Comparison of ENCODE assay signal across 11 cellular contexts in genomic region chr17:77666480-77666879, GRCh38.
A peak's percentile ranks its signal among the peaks of the same experiment; 100 is the strongest.
DNase-seq lines count a peak whose midpoint lies in the region; ATAC-seq and TF ChIP-seq lines count a peak whose summit lies in the region.
"Had no signal": no experiment of that assay in that cellular context is flagged by ENCODE, and none has a peak within 500 bp of the region (broad histone marks: within the 10 kb centered on the region; RNA-seq: fewer than 3 reads in every experiment).

No MANE protein-coding gene starts in this region.

- no peaks in the 10 kb centered on the region for H3K27me3 Mint-ChIP-seq in activated naive CD4-positive, alpha-beta T cell treated with anti-CD3 and anti-CD28 coated beads for 36 hours (ENCODE audit: low read depth)
- H3K27me3 Mint-ChIP-seq in activated naive CD8-positive, alpha-beta T cell treated with anti-CD3 and anti-CD28 coated beads for 36 hours = no peaks in the 10 kb centered on the region
- H3K27me3 Mint-ChIP-seq in stimulated activated naive CD8-positive, alpha-beta T cell treated with anti-CD3 and anti-CD28 coated beads, Interleukin-15, amount 100 ng/mL, for 72 hours = no peaks in the 10 kb centered on the region

- peak overlapping the region; percentile 94 for H3K4me3 Mint-ChIP-seq in activated naive CD4-positive, alpha-beta T cell treated with anti-CD3 and anti-CD28 coated beads for 36 hours
- peak overlapping the region; percentile 84 for H3K4me3 Mint-ChIP-seq in activated naive CD8-positive, alpha-beta T cell treated with anti-CD3 and anti-CD28 coated beads for 36 hours
- peak overlapping the region; percentile 86 to 96 for H3K4me3 Mint-ChIP-seq in stimulated activated naive CD8-positive, alpha-beta T cell treated with anti-CD3 and anti-CD28 coated beads, Interleukin-15, amount 100 ng/mL, for 72 hours

- H3K4me1 Mint-ChIP-seq in activated naive CD4-positive, alpha-beta T cell treated with anti-CD3 and anti-CD28 coated beads for 36 hours (ENCODE audit: low read depth) = peaks cover 45% of the 10 kb centered on the region
- peaks cover 35% of the 10 kb centered on the region for H3K4me1 Mint-ChIP-seq in activated naive CD8-positive, alpha-beta T cell treated with anti-CD3 and anti-CD28 coated beads for 36 hours
- H3K4me1 Mint-ChIP-seq in stimulated activated naive CD8-positive, alpha-beta T cell treated with anti-CD3 and anti-CD28 coated beads, Interleukin-15, amount 100 ng/mL, for 72 hours = peaks cover 43% of the 10 kb centered on the region

- DNase-seq in activated naive CD4-positive, alpha-beta T cell treated with anti-CD3 and anti-CD28 coated beads for 36 hours = peak; percentile 11
- no peak for DNase-seq in activated naive CD4-positive, alpha-beta T cell (lab: John Stamatoyannopoulos, UW)
- DNase-seq in NOMO-1 treated with DMSO at 0.1 percent for 48 hours (lab: John Stamatoyannopoulos, UW; ENCODE audit: unreplicated experiment) (peak; percentile 83), HuH-7 (ENCODE audit: low spot score) (no peak), GM10266 (ENCODE audit: extremely low spot score) (no peak)
- DNase-seq in activated naive CD8-positive, alpha-beta T cell treated with anti-CD3 and anti-CD28 coated beads for 36 hours = no peak
- peak in 1 of 2 donors; percentile 15 for DNase-seq in stimulated activated naive CD8-positive, alpha-beta T cell treated with anti-CD3 and anti-CD28 coated beads, Interleukin-15, amount 100 ng/mL, for 72 hours
- DNase-seq: body of pancreas, NCI-H2107, PC-9 had no signal

- intact Hi-C loops in activated naive CD4-positive, alpha-beta T cell treated with anti-CD3 and anti-CD28 coated beads for 36 hours (cut with micrococcal nuclease) = loop anchor here (1.0 to 2.0 kb wide), 3 partner anchors 56 to 292 kb away; partner anchors contain the start of gene TNRC6C

- peaks cover 20% of the 10 kb centered on the region for H3K36me3 Mint-ChIP-seq in activated naive CD4-positive, alpha-beta T cell treated with anti-CD3 and anti-CD28 coated beads for 36 hours (ENCODE audit: low read depth)
- H3K36me3 Mint-ChIP-seq in activated naive CD8-positive, alpha-beta T cell treated with anti-CD3 and anti-CD28 coated beads for 36 hours = peaks cover 44% of the 10 kb centered on the region

- ATAC-seq in stimulated activated naive CD8-positive, alpha-beta T cell treated with anti-CD3 and anti-CD28 coated beads, Interleukin-15, amount 100 ng/mL, for 72 hours = peak; percentile 34
- ATAC-seq in HG03521 (IDR thresholded peaks at IDR 0.05; ENCODE audit: unreplicated experiment) = no peak
- ATAC-seq: body of pancreas had no signal

- CTCF ChIA-PET in activated naive CD4-positive, alpha-beta T cell treated with anti-CD3 and anti-CD28 coated beads for 36 hours (lab: Charles Lee) = interaction anchor here (1.3 kb wide), 1 partner anchor 20 kb away, joined by 3 read pairs; no protein-coding TSS in a partner anchor

- peak overlapping the region; percentile 98 for H3K27ac Mint-ChIP-seq in activated naive CD4-positive, alpha-beta T cell treated with anti-CD3 and anti-CD28 coated beads for 36 hours
- H3K27ac Mint-ChIP-seq in activated naive CD8-positive, alpha-beta T cell treated with anti-CD3 and anti-CD28 coated beads for 36 hours = peak overlapping the region; percentile 93
- peak overlapping the region; percentile 97 to 98 for H3K27ac Mint-ChIP-seq in stimulated activated naive CD8-positive, alpha-beta T cell treated with anti-CD3 and anti-CD28 coated beads, Interleukin-15, amount 100 ng/mL, for 72 hours

- H3K9me3 Mint-ChIP-seq in activated naive CD4-positive, alpha-beta T cell treated with anti-CD3 and anti-CD28 coated beads for 36 hours = peaks cover 22% of the 10 kb centered on the region
- peaks cover 33% of the 10 kb centered on the region for H3K9me3 Mint-ChIP-seq in activated naive CD8-positive, alpha-beta T cell treated with anti-CD3 and anti-CD28 coated beads for 36 hours
- peaks cover 27 to 28% of the 10 kb centered on the region in 2 donors for H3K9me3 Mint-ChIP-seq in stimulated activated naive CD8-positive, alpha-beta T cell treated with anti-CD3 and anti-CD28 coated beads, Interleukin-15, amount 100 ng/mL, for 72 hours

- TF ChIP-seq CTCF in GM10266 (IDR thresholded peaks at IDR 0.05; ENCODE audit: control insufficient read depth, insufficient read depth, low read depth, missing control alignments) = no peak

Comparison
In these comparisons a context has a peak if more than half of its experiments do, and no peak if none do; other contexts are left out.
1. DNase-seq: peak in activated naive CD4-positive, alpha-beta T cell treated with anti-CD3 and anti-CD28 coated beads for 36 hours (single experiment) and NOMO-1 treated with DMSO at 0.1 percent for 48 hours (single experiment); none in activated naive CD4-positive, alpha-beta T cell (0 of 4), activated naive CD8-positive, alpha-beta T cell treated with anti-CD3 and anti-CD28 coated beads for 36 hours (single experiment), HuH-7 (single experiment) and GM10266 (single experiment).
2. Peak in every context shown above with its lines, with median percentiles within 50 percentile points of each other: H3K27ac Mint-ChIP-seq and H3K4me3 Mint-ChIP-seq.